Comparison of ENCODE assay signal across 20 cellular contexts in genomic region chr11:61377461-61378160, GRCh38. TPM values are rescaled to one million over a fixed set of nuclear protein-coding genes. Genes with fewer than 3 reads are reported as not detected.
DNase-seq lines count a peak whose midpoint lies in the region; ATAC-seq and TF ChIP-seq lines count a peak whose summit lies in the region.
"Had no signal": no experiment of that assay in that cellular context is flagged by ENCODE, and none has a peak within 500 bp of the region (broad histone marks: within the 10 kb centered on the region; RNA-seq: fewer than 3 reads in every experiment).

No MANE protein-coding gene starts in this region.

- peak overlapping the region; percentile 86 for H3K27ac Mint-ChIP-seq in MCF 10A (ENCODE audit: low read depth, unreplicated experiment)
- H3K27ac Mint-ChIP-seq: CD8-positive, alpha-beta T cell; stimulated activated memory B cell treated with anti-CD40 and anti-IgM and Interleukin-4, amounts not matched to agents 10 μg/mL and 1 μg/mL and 100 μg/mL, for 72 hours; T-helper 2 cell treated with Interferon-gamma antibody and Interleukin-4, amounts not matched to agents 5 μg/mL and 100 μg/mL, for 36 hours had no signal

- H3K4me1 ChIP-seq in breast epithelium = no peaks in the 10 kb centered on the region
- H3K4me1 ChIP-seq in ascending aorta = peaks cover 0 to 15% of the 10 kb centered on the region in 2 donors
- H3K4me1 ChIP-seq in foreskin keratinocyte = peaks cover 9% of the 10 kb centered on the region
- peaks cover 33% of the 10 kb centered on the region for H3K4me1 ChIP-seq in vagina
- H3K4me1 ChIP-seq: body of pancreas, SJCRH30 had no signal

- H3K4me1 Mint-ChIP-seq in MCF 10A (ENCODE audit: insufficient read depth, unreplicated experiment) = peaks cover 13% of the 10 kb centered on the region

- H3K27ac ChIP-seq in breast epithelium (no peak overlapping the region), ascending aorta (peak overlapping the region; percentile 44 to 88), foreskin keratinocyte (peak overlapping the region; percentile 43), vagina (peak overlapping the region; percentile 77)
- H3K27ac ChIP-seq: body of pancreas, left lung, SJCRH30, spleen, transverse colon had no signal

- H3K4me3 ChIP-seq in breast epithelium (no peak overlapping the region), ascending aorta (no peak overlapping the region), vagina (no peak overlapping the region)
- H3K4me3 ChIP-seq: body of pancreas, left lung, SJCRH30, spleen, transverse colon had no signal

- peaks cover 6% of the 10 kb centered on the region for H3K36me3 Mint-ChIP-seq in MCF 10A (ENCODE audit: insufficient read depth, unreplicated experiment)

- no peaks in the 10 kb centered on the region for H3K27me3 Mint-ChIP-seq in MCF 10A (ENCODE audit: insufficient read depth, unreplicated experiment)
- H3K27me3 Mint-ChIP-seq: stimulated activated memory B cell treated with anti-CD40 and anti-IgM and Interleukin-4, amounts not matched to agents 10 μg/mL and 1 μg/mL and 100 μg/mL, for 72 hours had no signal

- TF ChIP-seq CTCF in MCF 10A (IDR thresholded peaks at IDR 0.05; ENCODE audit: unreplicated experiment) (no peak), breast epithelium (IDR thresholded peaks at IDR 0.05) (no peak), ascending aorta (IDR thresholded peaks at IDR 0.05) (no peak), foreskin keratinocyte (conservative IDR thresholded peaks at IDR 0.05) (no peak), vagina (IDR thresholded peaks at IDR 0.05) (no peak)

- no peak for TF ChIP-seq POLR2A in breast epithelium (IDR thresholded peaks at IDR 0.05)
- no peak for TF ChIP-seq POLR2A in vagina (IDR thresholded peaks at IDR 0.05)

- DNase-seq in MCF 10A (ENCODE audit: unreplicated experiment) = no peak
- DNase-seq in breast epithelium (ENCODE audit: low spot score in 2 of 2) = no peak
- no peak for DNase-seq in ascending aorta (ENCODE audit: low spot score in 2 of 2)
- DNase-seq in foreskin keratinocyte = no peak
- DNase-seq in vagina (ENCODE audit: extremely low spot score in 2 of 2) = no peak
- no peak for DNase-seq in NCI-H2196 (lab: John Stamatoyannopoulos, UW; ENCODE audit: unreplicated experiment)
- DNase-seq in NCI-H774 (lab: John Stamatoyannopoulos, UW) = no peak
- no peak for DNase-seq in NCI-H2029 (lab: John Stamatoyannopoulos, UW)
- DNase-seq: activated CD4-positive, alpha-beta T cell treated with anti-CD3 and anti-CD28 coated beads for 1 hour; activated gamma-delta T cell treated with Interleukin-2 at 50 U/mL for 16 hours; body of pancreas; CD8-positive, alpha-beta T cell; left lung; NCI-H146; posterior cingulate gyrus; SJCRH30; spleen; transverse colon had no signal

- H3K27me3 ChIP-seq in breast epithelium (no peaks in the 10 kb centered on the region), ascending aorta (no peaks in the 10 kb centered on the region), foreskin keratinocyte (no peaks in the 10 kb centered on the region), vagina (no peaks in the 10 kb centered on the region)
- H3K27me3 ChIP-seq: body of pancreas, left lung, SJCRH30, spleen, transverse colon had no signal

- H3K9me3 ChIP-seq in breast epithelium = no peaks in the 10 kb centered on the region
- no peaks in the 10 kb centered on the region for H3K9me3 ChIP-seq in ascending aorta
- no peaks in the 10 kb centered on the region for H3K9me3 ChIP-seq in vagina
- H3K9me3 ChIP-seq: body of pancreas, left lung, transverse colon had no signal

- POLR2A ChIA-PET in MCF 10A (lab: Yijun Ruan, JAX) = interaction anchor here (1.7 to 15.7 kb wide), 4 partner anchors 12 to 46 kb away, joined by 7 to 429 read pairs (median 118); partner anchors contain the start of genes CYB561A3, DDB1, TKFC and TMEM138

- BruUV-seq in MCF 10A (replicated peaks; lab: Mats Ljungman, UMichigan) = no TSS peak

- H3K36me3 ChIP-seq in breast epithelium = no peaks in the 10 kb centered on the region
- H3K36me3 ChIP-seq in ascending aorta = no peaks in the 10 kb centered on the region
- no peaks in the 10 kb centered on the region for H3K36me3 ChIP-seq in vagina
- H3K36me3 ChIP-seq: transverse colon had no signal

- intact Hi-C loops in MCF 10A (cut with micrococcal nuclease) (loop anchor here (1.0 kb wide), 1 partner anchor 15 kb away; the partner anchor contains the start of gene TMEM138), breast epithelium (cut with DNase I; ENCODE audit: low total_unique reads) (no loop called here), ascending aorta (cut with DNase I) (loop anchor here (1.0 kb wide), 1 partner anchor 15 kb away; the partner anchor contains the start of gene TMEM138), vagina (cut with DNase I) (no loop called here)

- H3K4me3 Mint-ChIP-seq in MCF 10A (ENCODE audit: unreplicated experiment) = no peak overlapping the region
- H3K4me3 Mint-ChIP-seq: CD8-positive, alpha-beta T cell; stimulated activated memory B cell treated with anti-CD40 and anti-IgM and Interleukin-4, amounts not matched to agents 10 μg/mL and 1 μg/mL and 100 μg/mL, for 72 hours; T-helper 2 cell treated with Interferon-gamma antibody and Interleukin-4, amounts not matched to agents 5 μg/mL and 100 μg/mL, for 36 hours had no signal

- no peak for ATAC-seq in foreskin keratinocyte
- ATAC-seq: body of pancreas; CD8-positive, alpha-beta T cell; stimulated activated memory B cell treated with anti-CD40 and anti-IgM and Interleukin-4, amounts not matched to agents 10 μg/mL and 1 μg/mL and 100 μg/mL, for 72 hours had no signal

- CTCF ChIA-PET in MCF 10A (lab: Yijun Ruan, JAX) = interaction anchor here (0.6 to 1.0 kb wide), 2 partner anchors 41 to 43 kb away, joined by 3 to 5 read pairs; no protein-coding TSS in a partner anchor

- H3K9me3 Mint-ChIP-seq in MCF 10A (ENCODE audit: unreplicated experiment) = no peaks in the 10 kb centered on the region
- H3K9me3 Mint-ChIP-seq: CD8-positive, alpha-beta T cell; stimulated activated memory B cell treated with anti-CD40 and anti-IgM and Interleukin-4, amounts not matched to agents 10 μg/mL and 1 μg/mL and 100 μg/mL, for 72 hours; T-helper 2 cell treated with Interferon-gamma antibody and Interleukin-4, amounts not matched to agents 5 μg/mL and 100 μg/mL, for 36 hours had no signal

RNA-seq across cellular contexts. Expression of gene TMEM216, which starts 14.8 kb away (rescaled TPM):
- total RNA-seq in MCF 10A (2022) (3.2 and 4.0 TPM in 2 replicates), breast epithelium (10 to 100 TPM; 12.8 to 36.0 (median 27.5) TPM), ascending aorta (64.9 TPM), foreskin keratinocyte (10.6 and 11.6 TPM in 2 replicates), vagina (16.0 TPM)
- polyA plus RNA-seq in foreskin keratinocyte = 12.0 and 16.7 TPM in 2 replicates

RNA-seq across cellular contexts. Expression of gene TMEM138, which starts 15.4 kb away (rescaled TPM):
- total RNA-seq in MCF 10A (2022) (39.9 and 46.5 TPM in 2 replicates), breast epithelium (10 to 100 TPM; 24.6 to 38.5 (median 32.8) TPM), ascending aorta (44.9 TPM), foreskin keratinocyte (41.4 and 46.2 TPM in 2 replicates), vagina (19.9 TPM)
- polyA plus RNA-seq in foreskin keratinocyte = 74.4 and 78.1 TPM in 2 replicates

RNA-seq across cellular contexts. Expression of gene CYB561A3, which starts 15.9 kb away (rescaled TPM):
- 28.4 and 28.8 TPM in 2 replicates for total RNA-seq in MCF 10A (2022)
- total RNA-seq in breast epithelium = 10 to 100 TPM; 36.7 to 46.9 (median 44.3) TPM
- total RNA-seq in ascending aorta = 215 TPM
- 40.1 and 42.5 TPM in 2 replicates for total RNA-seq in foreskin keratinocyte
- 43.0 and 44.7 TPM in 2 replicates for polyA plus RNA-seq in foreskin keratinocyte
- total RNA-seq in vagina = 26.5 TPM

RNA-seq across cellular contexts. Expression of gene TKFC, which starts 44.6 kb away (rescaled TPM):
- 79.7 and 93.7 TPM in 2 replicates for total RNA-seq in MCF 10A (2022)
- 10 to 100 TPM; 15.2 to 34.4 (median 26.9) TPM for total RNA-seq in breast epithelium
- total RNA-seq in ascending aorta = 7.3 TPM
- 26.2 and 26.6 TPM in 2 replicates for total RNA-seq in foreskin keratinocyte
- 31.4 and 32.4 TPM in 2 replicates for polyA plus RNA-seq in foreskin keratinocyte
- 22.6 TPM for total RNA-seq in vagina

RNA-seq across cellular contexts. Expression of gene DDB1, which starts 44.7 kb away (rescaled TPM):
- total RNA-seq in MCF 10A (2022) = 172 and 188 TPM in 2 replicates
- 100 to 1,000 TPM; 131 to 150 (median 145) TPM for total RNA-seq in breast epithelium
- total RNA-seq in ascending aorta = 130 TPM
- total RNA-seq in foreskin keratinocyte = 188 and 189 TPM in 2 replicates
- polyA plus RNA-seq in foreskin keratinocyte = 144 and 146 TPM in 2 replicates
- total RNA-seq in vagina = 132 TPM

Comparison
In these comparisons a context has a peak if more than half of its experiments do, and no peak if none do; other contexts are left out.
1. intact Hi-C loops: an anchor here in MCF 10A (1.0 kb wide) and ascending aorta (1.0 kb wide); none called in breast epithelium and vagina.
2. H3K27ac ChIP-seq: peak in ascending aorta (2 of 2), foreskin keratinocyte (single experiment) and vagina (single experiment); none in breast epithelium (0 of 2).